In the genomic region with DNA sequence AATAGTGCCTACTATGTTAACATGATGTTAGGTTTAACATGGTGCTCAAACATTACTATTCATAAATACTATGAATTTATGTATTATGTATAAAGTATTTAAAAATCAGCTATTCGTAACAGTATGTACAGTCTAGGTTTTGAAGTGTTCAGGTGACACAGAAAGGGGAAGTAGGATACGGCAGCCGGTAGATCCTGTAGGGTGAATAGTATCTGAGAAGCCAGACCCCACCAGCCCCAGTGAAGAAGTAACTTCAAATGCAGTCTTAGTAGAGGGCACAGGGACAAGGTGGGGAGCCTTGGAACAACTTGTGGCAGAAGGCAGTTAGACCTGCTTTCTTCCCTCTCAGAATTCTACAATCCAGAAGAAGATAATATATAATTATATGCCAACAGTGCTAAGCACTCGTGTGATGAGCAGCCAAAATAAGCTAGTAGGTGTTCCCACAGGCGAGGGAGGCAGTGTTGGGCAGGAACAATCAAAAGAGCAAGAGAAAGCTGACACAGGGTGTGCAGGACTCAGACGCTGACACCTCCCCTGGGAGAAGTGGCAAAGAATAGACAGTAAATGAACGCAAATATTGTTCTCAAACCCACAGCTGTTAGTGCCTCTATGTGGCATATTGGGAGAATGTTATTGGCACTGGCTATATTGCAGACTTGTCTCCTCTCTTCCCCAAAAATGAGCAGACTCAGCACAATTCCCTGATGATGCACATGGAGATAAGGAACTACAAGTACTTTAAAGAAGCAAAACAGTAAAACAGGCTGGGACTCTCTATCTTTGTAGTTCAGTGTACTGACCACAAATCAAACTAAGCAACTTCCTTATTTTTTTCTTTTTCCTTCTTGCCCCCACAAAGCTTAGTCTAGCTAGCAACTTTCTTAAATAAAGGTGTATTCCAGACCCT, we compare ENCODE assay signal across 8 cellular contexts. TPM values are rescaled to one million over a fixed set of nuclear protein-coding genes. Genes with fewer than 3 reads are reported as not detected.
DNase-seq lines count a peak whose midpoint lies in the region; ATAC-seq and TF ChIP-seq lines count a peak whose summit lies in the region.

No MANE protein-coding gene starts in this region.

- WGBS in H9 (ENCODE audit: extremely low coverage, insufficient read length, low lambda C conversion rate) = no CpG with 5 or more reads among the region's 7 CpGs
- WGBS in prostate gland = 27% methylated on average over 7 of the region's 7 CpGs

- H3K18ac ChIP-seq in H9 (ENCODE audit: insufficient read length, low read depth, low read length) = no peak overlapping the region

- H3K27me3 ChIP-seq in left ventricle myocardium inferior (ENCODE audit: low read depth) (no peaks in the 10 kb centered on the region), H9 (ENCODE audit: insufficient read depth, low read length) (no peaks in the 10 kb centered on the region), prostate gland (replicated peaks; ENCODE audit: insufficient read depth) (no peaks in the 10 kb centered on the region)

- H3K4me2 ChIP-seq in H9 (ENCODE audit: insufficient read depth, insufficient read length, low read length) = no peak overlapping the region

- H3K4me1 ChIP-seq in left ventricle myocardium inferior = peaks cover 26% of the 10 kb centered on the region
- peaks cover 5% of the 10 kb centered on the region; the same call in 1 of the 2 replicates for H3K4me1 ChIP-seq in H9 (ENCODE audit: insufficient read depth, low read length)
- H3K4me1 ChIP-seq in prostate gland (replicated peaks) = peaks cover 5% of the 10 kb centered on the region

- H3K27ac ChIP-seq in left ventricle myocardium inferior (replicated peaks) = peak overlapping the region; percentile 46
- peak overlapping the region; percentile 48 for H3K27ac ChIP-seq in angular gyrus (ENCODE audit: low read depth, low read length)
- no peak overlapping the region for H3K27ac ChIP-seq in H9 (ENCODE audit: insufficient read length, low read depth, low read length)
- H3K27ac ChIP-seq in prostate gland = peak overlapping the region in 1 of 2 donors; percentile 18

- H2BK15ac ChIP-seq in H9 (ENCODE audit: low read depth, low read length) = no peak overlapping the region

- H2AFZ ChIP-seq in H9 (ENCODE audit: low read length) = no peak overlapping the region

- peaks cover 12% of the 10 kb centered on the region; the same call in 1 of the 2 replicates for H3K79me2 ChIP-seq in H9 (ENCODE audit: insufficient read depth, low read length)

- H3K9me3 Mint-ChIP-seq in H9 = no peaks in the 10 kb centered on the region; a peak in 1 of 5 replicates

- peaks cover 6% of the 10 kb centered on the region for H3K79me1 ChIP-seq in H9 (ENCODE audit: insufficient read depth, low read depth, low read length, poor library complexity, severe bottlenecking)

- H3K14ac ChIP-seq in H9 (ENCODE audit: insufficient read depth, low read length) = no peak overlapping the region

- H4K20me1 ChIP-seq in H9 (ENCODE audit: control insufficient read depth, insufficient read depth, insufficient read length) = no peaks in the 10 kb centered on the region

- no peak for TF ChIP-seq POLR2A in prostate gland (IDR thresholded peaks at IDR 0.05)

- H3K36me3 Mint-ChIP-seq in H9 (ENCODE audit: insufficient read depth in 1 of 3, low read depth in 3 of 3) = peaks cover 0 to 20% (median 3%) of the 10 kb centered on the region in 3 experiments; a peak in 3 of 7 replicates

- no peaks in the 10 kb centered on the region for H3K27me3 Mint-ChIP-seq in H9 (ENCODE audit: low read depth)

- no peak overlapping the region for H3K56ac ChIP-seq in H9 (ENCODE audit: insufficient read length, low read depth, low read length)

- DNase-seq in left ventricle myocardium inferior (no peak), Right ventricle myocardium inferior (ENCODE audit: missing footprints) (no peak), NCI-H1436 (lab: John Stamatoyannopoulos, UW) (peak; percentile 71), putamen (ENCODE audit: low spot score) (peak; percentile 54), H9 (no peak), prostate gland (ENCODE audit: low spot score) (no peak)
- no peak for DNase-seq in stimulated activated naive CD4-positive, alpha-beta T cell (lab: John Stamatoyannopoulos, UW)

- H3K9me3 ChIP-seq in left ventricle myocardium inferior (replicated peaks) (no peaks in the 10 kb centered on the region), H9 (ENCODE audit: control insufficient read depth, low read depth, low read length) (no peaks in the 10 kb centered on the region), prostate gland (no peaks in the 10 kb centered on the region)

- H2BK5ac ChIP-seq in H9 (ENCODE audit: insufficient read length, low read length) = no peak overlapping the region

- no peak overlapping the region for H3K23ac ChIP-seq in H9 (ENCODE audit: insufficient read length, low read depth, low read length)

- H3K4me3 ChIP-seq in left ventricle myocardium inferior = peak overlapping the region; percentile 15
- no peak overlapping the region for H3K4me3 ChIP-seq in prostate gland

- no peak overlapping the region for H3K4ac ChIP-seq in H9 (ENCODE audit: low read depth, low read length)

- H3K4me1 Mint-ChIP-seq in H9 = peaks cover 33 to 36% of the 10 kb centered on the region in 2 experiments

- TF ChIP-seq CTCF in left ventricle myocardium inferior (IDR thresholded peaks at IDR 0.05; ENCODE audit: borderline replicate concordance) (no peak), H9 (conservative IDR thresholded peaks at IDR 0.05) (no peak), prostate gland (IDR thresholded peaks at IDR 0.05) (no peak)

- intact Hi-C loops in left ventricle myocardium inferior (cut with micrococcal nuclease) (no loop called here), Right ventricle myocardium inferior (cut with DNase I) (no loop called here), prostate gland (cut with DNase I) (no loop called here)

- H4K8ac ChIP-seq in H9 (replicated peaks; ENCODE audit: insufficient read length, low read depth, low read length) = no peak overlapping the region

- ATAC-seq in Right ventricle myocardium inferior = no peak

- H4K91ac ChIP-seq in H9 (ENCODE audit: insufficient read length, low read depth, low read length) = no peak overlapping the region

- no peak overlapping the region for H2BK20ac ChIP-seq in H9 (ENCODE audit: low read depth, low read length, poor library complexity, severe bottlenecking)

- no peak overlapping the region for H4K5ac ChIP-seq in H9 (ENCODE audit: insufficient read length, low read depth, low read length)

- H3K23me2 ChIP-seq in H9 (ENCODE audit: insufficient read length, low read depth, low read length, poor library complexity, severe bottlenecking) = peaks cover 3% of the 10 kb centered on the region

- H3K36me3 ChIP-seq in left ventricle myocardium inferior = no peaks in the 10 kb centered on the region
- no peaks in the 10 kb centered on the region for H3K36me3 ChIP-seq in prostate gland

- H2AK5ac ChIP-seq in H9 (ENCODE audit: insufficient read length, low read length) = no peak overlapping the region

- peak overlapping the region in 1 of 3 experiments; percentile 17; a peak in 2 of 7 replicates for H3K27ac Mint-ChIP-seq in H9

- peak overlapping the region in 1 of 2 experiments; percentile 47; a peak in 2 of 5 replicates for H3K4me3 Mint-ChIP-seq in H9

- H2BK120ac ChIP-seq in H9 (ENCODE audit: low read depth, low read length, poor library complexity, severe bottlenecking) = no peak overlapping the region

- no peak overlapping the region for H3K9ac ChIP-seq in H9 (ENCODE audit: extremely low read depth, insufficient read length, low read length)

- H2BK12ac ChIP-seq in H9 (ENCODE audit: insufficient read length, low read depth, low read length) = no peak overlapping the region

- H3T11ph ChIP-seq in H9 (ENCODE audit: low read length) = no peak overlapping the region

RNA-seq across cellular contexts. Expression of gene ZNF367, which starts 4.6 kb away (rescaled TPM):
- total RNA-seq in left ventricle myocardium inferior = 3.9 TPM
- total RNA-seq in Right ventricle myocardium inferior = 4.3 TPM
- 9.3 and 10.1 TPM in 2 replicates for total RNA-seq in H9 (2021)
- 1 to 10 TPM; 2.9 to 5.5 TPM for total RNA-seq in prostate gland

RNA-seq across cellular contexts. Expression of gene SLC35D2, which starts 30.1 kb away (rescaled TPM):
- 13.9 TPM for total RNA-seq in left ventricle myocardium inferior
- 14.7 TPM for total RNA-seq in Right ventricle myocardium inferior
- 17.9 and 19.0 TPM in 2 replicates for total RNA-seq in H9 (2021)
- 10 to 100 TPM; 27.4 to 29.7 TPM for total RNA-seq in prostate gland

RNA-seq across cellular contexts. Expression of gene HABP4, which starts 36.4 kb away (rescaled TPM):
- 23.1 TPM for total RNA-seq in left ventricle myocardium inferior
- 25.8 TPM for total RNA-seq in Right ventricle myocardium inferior
- 6.8 and 7.5 TPM in 2 replicates for total RNA-seq in H9 (2021)
- 10 to 100 TPM; 13.5 to 24.3 TPM for total RNA-seq in prostate gland

Comparison
In these comparisons a context has a peak if more than half of its experiments do, and no peak if none do; other contexts are left out.
1. DNase-seq: peak in NCI-H1436 (single experiment) and putamen (single experiment); none in left ventricle myocardium inferior (single experiment), Right ventricle myocardium inferior (single experiment), H9 (single experiment), prostate gland (single experiment) and stimulated activated naive CD4-positive, alpha-beta T cell (0 of 6).